8 cellular contexts compared by ENCODE assay signal in genomic region chr6:13710552-13711383, GRCh38. TPM values are rescaled to one million over a fixed set of nuclear protein-coding genes. Genes with fewer than 3 reads are reported as not detected.
DNase-seq lines count a peak whose midpoint lies in the region; ATAC-seq and TF ChIP-seq lines count a peak whose summit lies in the region.

No MANE protein-coding gene starts in this region.

- WGBS in iPS DF 6.9 (ENCODE audit: insufficient coverage, insufficient read length), result no CpG with 5 or more reads among the region's 84 CpGs

- no peaks in the 10 kb centered on the region for H3K27me3 ChIP-seq in iPS DF 6.9 (ENCODE audit: control insufficient read depth, insufficient read depth, low read length)

- peaks cover 4% of the 10 kb centered on the region; the same call in 1 of the 2 replicates for H3K36me3 ChIP-seq in SK-N-MC (ENCODE audit: insufficient read depth, low read length)
- peaks cover 2% of the 10 kb centered on the region; the same call in 1 of the 2 replicates for H3K36me3 ChIP-seq in iPS DF 6.9 (ENCODE audit: control insufficient read depth, insufficient read depth, low read length)

- H3K9me3 ChIP-seq in SK-N-MC (ENCODE audit: low read depth, low read length), result no peaks in the 10 kb centered on the region
- H3K9me3 ChIP-seq in iPS DF 6.9 (ENCODE audit: control insufficient read depth, insufficient read depth, low read length), result no peaks in the 10 kb centered on the region

- H3K27ac ChIP-seq in SK-N-MC, result peak overlapping the region; percentile 87
- H3K27ac ChIP-seq in iPS DF 6.9 (ENCODE audit: low read length), result no peak overlapping the region

- peak overlapping the region; percentile 72 for H3K4me3 ChIP-seq in AG09309 (ENCODE audit: control insufficient read depth, low read depth, low read length)
- peak overlapping the region; percentile 89 for H3K4me3 ChIP-seq in SK-N-MC
- peak overlapping the region; percentile 99 for H3K4me3 ChIP-seq in iPS DF 6.9 (ENCODE audit: low read length)

- H3K9ac ChIP-seq in SK-N-MC (ENCODE audit: insufficient read length), result peak overlapping the region; percentile 92

- DNase-seq in AG09309 (ENCODE audit: low read depth) (no peak), SK-N-MC (ENCODE audit: low read depth, low spot score) (no peak), astrocyte of the hippocampus (ENCODE audit: low read depth, low spot score) (peak; percentile 60), iPS DF 6.9 (ENCODE audit: low read depth, low spot score) (no peak), sciatic nerve (ENCODE audit: low spot score) (peak; percentile 75), MV-4-11 (lab: John Stamatoyannopoulos, UW) (no peak)

- no peak for TF ChIP-seq CTCF in AG09309 (IDR thresholded peaks at IDR 0.05; ENCODE audit: control insufficient read depth, insufficient read depth, low read depth, low read length, missing control alignments)

- peak; percentile 4 for ATAC-seq in GM19035 (IDR thresholded peaks at IDR 0.05; ENCODE audit: unreplicated experiment)
- ATAC-seq in HG03280 (IDR thresholded peaks at IDR 0.05; ENCODE audit: unreplicated experiment), result peak; percentile 8
- ATAC-seq in sciatic nerve, result no peak

- no peaks in the 10 kb centered on the region for H3K4me1 ChIP-seq in iPS DF 6.9 (ENCODE audit: control insufficient read depth, insufficient read depth, low read length)

- intact Hi-C loops in sciatic nerve (cut with DNase I), result no loop called here

RNA-seq across cellular contexts. Expression of gene RANBP9, which starts 0.9 kb away (rescaled TPM):
- 41.8 TPM for total RNA-seq in sciatic nerve

Comparison
In these comparisons a context has a peak if more than half of its experiments do, and no peak if none do; other contexts are left out.
1. DNase-seq: peak in astrocyte of the hippocampus (single experiment) and sciatic nerve (single experiment); none in AG09309 (single experiment), SK-N-MC (single experiment), iPS DF 6.9 (single experiment) and MV-4-11 (single experiment).
2. Peak in every context shown above with its lines, with median percentiles within 50 percentile points of each other: H3K4me3 ChIP-seq.